Comparison of ENCODE assay signal across 8 cellular contexts in genomic region chr2:191566347-191566746, GRCh38.
DNase-seq lines count a peak whose midpoint lies in the region; ATAC-seq lines count a peak whose summit lies in the region.

No MANE protein-coding gene starts in this region.

- ATAC-seq in GM18861 (IDR thresholded peaks at IDR 0.05; ENCODE audit: unreplicated experiment): peak; percentile 60
- ATAC-seq in HG03095 (IDR thresholded peaks at IDR 0.05; ENCODE audit: unreplicated experiment): peak; percentile 58
- ATAC-seq in memory B cell (ENCODE audit: low read depth): peak; percentile 80

- no peak overlapping the region for H3K27ac Mint-ChIP-seq in memory B cell

- H3K4me1 Mint-ChIP-seq in memory B cell: peaks cover 10% of the 10 kb centered on the region

- H3K4me3 Mint-ChIP-seq in memory B cell: no peak overlapping the region

- H3K27me3 Mint-ChIP-seq in memory B cell: peaks cover 5% of the 10 kb centered on the region

- H3K9me3 Mint-ChIP-seq in memory B cell: no peaks in the 10 kb centered on the region

- peak; percentile 61 for DNase-seq in AG08396 (ENCODE audit: low spot score)
- peak; percentile 40 for DNase-seq in NCI-H446 treated with DMSO at 0.1 percent for 48 hours (lab: John Stamatoyannopoulos, UW)
- peak; percentile 79 for DNase-seq in activated CD4-positive, alpha-beta T cell treated with anti-CD3 and anti-CD28 coated beads for 48 hours
- DNase-seq in dermis blood vessel endothelial cell: peak; percentile 84
- DNase-seq in memory B cell (ENCODE audit: low spot score in 2 of 2): peak; percentile 62 to 72
- DNase-seq in stimulated activated CD8-positive, alpha-beta memory T cell treated with anti-CD3 and anti-CD28 coated beads, Interleukin-7, amount 100 ng/mL, for 1 hour (ENCODE audit: low read depth in 2 of 2): peak; percentile 26 to 46

- H3K36me3 Mint-ChIP-seq in memory B cell: no peaks in the 10 kb centered on the region

Comparison
In these comparisons a context has a peak if more than half of its experiments do, and no peak if none do; other contexts are left out.
1. Peak in every context shown above with its lines: DNase-seq and ATAC-seq.